ENCODE assay signal across 8 cellular contexts in the genomic region with DNA sequence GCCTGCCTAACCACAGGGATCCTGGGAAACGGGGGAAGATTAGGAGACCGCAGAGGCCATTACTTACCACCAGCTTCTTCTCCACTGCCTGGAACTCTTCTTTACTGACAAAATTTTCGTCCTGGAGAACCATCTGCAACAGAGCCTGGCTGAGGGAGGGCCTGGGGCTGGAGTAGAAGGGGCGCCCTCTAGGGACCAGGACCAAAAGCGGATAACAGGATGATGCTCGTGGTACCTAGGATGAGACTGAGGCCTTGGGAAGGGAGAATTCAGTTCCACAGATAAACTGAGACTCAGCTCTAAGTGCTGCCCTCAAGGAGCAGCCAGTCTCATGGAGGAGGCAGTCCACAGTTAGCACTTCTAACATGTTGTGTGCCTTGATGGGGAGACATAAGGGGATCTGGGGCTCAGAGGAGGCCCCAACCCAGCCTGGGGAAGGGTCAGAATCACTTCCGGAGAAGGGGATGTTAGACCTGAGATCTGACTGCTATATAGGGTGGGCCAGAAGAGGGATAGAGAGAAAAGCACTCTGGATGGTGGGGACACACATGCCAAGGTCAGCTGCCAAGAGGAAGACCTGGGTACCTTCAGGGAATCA. TPM values are rescaled to one million over a fixed set of nuclear protein-coding genes. Genes with fewer than 3 reads are reported as not detected.
DNase-seq lines count a peak whose midpoint lies in the region; ATAC-seq lines count a peak whose summit lies in the region.

No MANE protein-coding gene starts in this region.

- no peak overlapping the region for H3K18ac ChIP-seq in mesenchymal stem cell (ENCODE audit: low read depth in 1 of 2, low read length in 2 of 2)

- peaks cover 41% of the 10 kb centered on the region for H3K4me1 Mint-ChIP-seq in activated naive CD8-positive, alpha-beta T cell treated with anti-CD3 and anti-CD28 coated beads, Interleukin-2, amount 50 U/mL, for 24 hours

- peak overlapping the region; percentile 90 for H3K9ac ChIP-seq in mesenchymal stem cell (ENCODE audit: low read length)

- H2BK15ac ChIP-seq in mesenchymal stem cell (ENCODE audit: low read depth, poor library complexity, severe bottlenecking) = peak overlapping the region; percentile 80

- no peak overlapping the region for H3K14ac ChIP-seq in mesenchymal stem cell (ENCODE audit: low read length in 2 of 2)

- H4K8ac ChIP-seq in mesenchymal stem cell (ENCODE audit: low read length) = no peak overlapping the region

- H3K27ac ChIP-seq in mesenchymal stem cell (ENCODE audit: low read length, poor library complexity, severe bottlenecking) = no peak overlapping the region

- no peak overlapping the region for H2BK120ac ChIP-seq in mesenchymal stem cell (ENCODE audit: low read depth, low read length)

- H3K4me1 ChIP-seq in mesenchymal stem cell (ENCODE audit: control insufficient read depth, insufficient read depth, low read depth, low read length) = peaks cover 7% of the 10 kb centered on the region

- ATAC-seq in activated naive CD8-positive, alpha-beta T cell treated with anti-CD3 and anti-CD28 coated beads, Interleukin-2, amount 50 U/mL, for 24 hours = no peak
- ATAC-seq in GM21367 (IDR thresholded peaks at IDR 0.05; ENCODE audit: unreplicated experiment) (no peak), GM21529 (IDR thresholded peaks at IDR 0.05; ENCODE audit: unreplicated experiment) (no peak)

- H2AK5ac ChIP-seq in mesenchymal stem cell (ENCODE audit: low read length, severe bottlenecking) = no peak overlapping the region

- H3K4ac ChIP-seq in mesenchymal stem cell (ENCODE audit: low read depth in 1 of 2, low read length in 2 of 2) = no peak overlapping the region

- WGBS in mesenchymal stem cell = 75% methylated on average over 7 of the region's 7 CpGs

- H2BK12ac ChIP-seq in mesenchymal stem cell (ENCODE audit: low read length in 2 of 2) = no peak overlapping the region

- no peak overlapping the region for H3K23ac ChIP-seq in mesenchymal stem cell (ENCODE audit: low read length in 2 of 2)

- no peaks in the 10 kb centered on the region for H3K9me3 ChIP-seq in mesenchymal stem cell (ENCODE audit: control insufficient read depth, low read length)

- H3K27me3 ChIP-seq in mesenchymal stem cell (ENCODE audit: control insufficient read depth in 1 of 2, insufficient read depth in 1 of 2, low read length in 2 of 2) = no peaks in the 10 kb centered on the region

- H3K4me3 Mint-ChIP-seq in activated naive CD8-positive, alpha-beta T cell treated with anti-CD3 and anti-CD28 coated beads, Interleukin-2, amount 50 U/mL, for 24 hours = peak overlapping the region; percentile 88

- no peaks in the 10 kb centered on the region for H3K9me3 Mint-ChIP-seq in activated naive CD8-positive, alpha-beta T cell treated with anti-CD3 and anti-CD28 coated beads, Interleukin-2, amount 50 U/mL, for 24 hours

- H3K27ac Mint-ChIP-seq in activated naive CD8-positive, alpha-beta T cell treated with anti-CD3 and anti-CD28 coated beads, Interleukin-2, amount 50 U/mL, for 24 hours = peak overlapping the region; percentile 99

- H3K79me1 ChIP-seq in mesenchymal stem cell (replicated peaks; ENCODE audit: low read length, poor library complexity, severe bottlenecking) = peaks cover 7% of the 10 kb centered on the region

- H2BK5ac ChIP-seq in mesenchymal stem cell (ENCODE audit: low read depth, low read length, poor library complexity, severe bottlenecking) = no peak overlapping the region

- peaks cover 7 to 18% of the 10 kb centered on the region in 2 experiments for H3K36me3 ChIP-seq in mesenchymal stem cell (ENCODE audit: control insufficient read depth in 1 of 2, insufficient read depth in 2 of 2, low read depth in 1 of 2, low read length in 2 of 2)

- no peaks in the 10 kb centered on the region for H3K36me3 Mint-ChIP-seq in activated naive CD8-positive, alpha-beta T cell treated with anti-CD3 and anti-CD28 coated beads, Interleukin-2, amount 50 U/mL, for 24 hours (ENCODE audit: low read depth)

- no peaks in the 10 kb centered on the region for H3K27me3 Mint-ChIP-seq in activated naive CD8-positive, alpha-beta T cell treated with anti-CD3 and anti-CD28 coated beads, Interleukin-2, amount 50 U/mL, for 24 hours

- H3K4me3 ChIP-seq in mesenchymal stem cell (ENCODE audit: insufficient read depth in 1 of 2, low read depth in 1 of 2, low read length in 2 of 2) = peak overlapping the region in 1 of 2 experiments; percentile 83

- intact Hi-C loops in head of caudate nucleus (cut with DNase I) = no loop called here

- H4K91ac ChIP-seq in mesenchymal stem cell (ENCODE audit: low read length) = no peak overlapping the region

- no peak overlapping the region for H3K4me2 ChIP-seq in mesenchymal stem cell (ENCODE audit: low read length, poor library complexity, severe bottlenecking)

- H2AFZ ChIP-seq in mesenchymal stem cell (ENCODE audit: low read depth, low read length) = no peak overlapping the region

- DNase-seq in DMS 273 (lab: John Stamatoyannopoulos, UW; ENCODE audit: unreplicated experiment) = peak; percentile 63
- no peak for DNase-seq in DMS 273 treated with DMSO at 0.1 percent for 48 hours (lab: John Stamatoyannopoulos, UW)
- DNase-seq in Kasumi-1 (lab: John Stamatoyannopoulos, UW) = peak; percentile 72 to 80
- DNase-seq in activated naive CD8-positive, alpha-beta T cell treated with anti-CD3 and anti-CD28 coated beads, Interleukin-2, amount 50 U/mL, for 24 hours = peak; percentile 44
- DNase-seq in mesenchymal stem cell = peak; percentile 26
- no peak for DNase-seq in head of caudate nucleus

RNA-seq across cellular contexts. Expression of a gene that starts 1.2 kb away (rescaled TPM):
- polyA plus RNA-seq in mesenchymal stem cell (2013, experiment 1 of 2) = 7.3 TPM
- polyA plus RNA-seq in mesenchymal stem cell (2013, experiment 2 of 2) = 6.5 TPM

RNA-seq across cellular contexts. Expression of a gene that starts 7.8 kb away (rescaled TPM):
- polyA plus RNA-seq in mesenchymal stem cell (2013, experiment 1 of 2) = 0.76 TPM
- polyA plus RNA-seq in mesenchymal stem cell (2013, experiment 2 of 2) = 0.82 TPM

RNA-seq across cellular contexts. Expression of a gene that starts 12.9 kb away (rescaled TPM):
- polyA plus RNA-seq in mesenchymal stem cell (2013, experiment 1 of 2) = not detected
- polyA plus RNA-seq in mesenchymal stem cell (2013, experiment 2 of 2) = not detected

RNA-seq across cellular contexts. Expression of a gene that starts 19.6 kb away (rescaled TPM):
- not detected for polyA plus RNA-seq in mesenchymal stem cell (2013, experiment 1 of 2)
- not detected for polyA plus RNA-seq in mesenchymal stem cell (2013, experiment 2 of 2)

RNA-seq across cellular contexts. Expression of a gene that starts 36.7 kb away (rescaled TPM):
- 14.4 TPM for polyA plus RNA-seq in mesenchymal stem cell (2013, experiment 1 of 2)
- polyA plus RNA-seq in mesenchymal stem cell (2013, experiment 2 of 2) = 17.7 TPM

Comparison
In these comparisons a context has a peak if more than half of its experiments do, and no peak if none do; other contexts are left out.
1. DNase-seq: peak in DMS 273 (single experiment), Kasumi-1 (2 of 2), activated naive CD8-positive, alpha-beta T cell treated with anti-CD3 and anti-CD28 coated beads, Interleukin-2, amount 50 U/mL, for 24 hours (single experiment) and mesenchymal stem cell (single experiment); none in DMS 273 treated with DMSO at 0.1 percent for 48 hours (single experiment) and head of caudate nucleus (0 of 42).